8 cellular contexts compared by ENCODE assay signal in the genomic region with DNA sequence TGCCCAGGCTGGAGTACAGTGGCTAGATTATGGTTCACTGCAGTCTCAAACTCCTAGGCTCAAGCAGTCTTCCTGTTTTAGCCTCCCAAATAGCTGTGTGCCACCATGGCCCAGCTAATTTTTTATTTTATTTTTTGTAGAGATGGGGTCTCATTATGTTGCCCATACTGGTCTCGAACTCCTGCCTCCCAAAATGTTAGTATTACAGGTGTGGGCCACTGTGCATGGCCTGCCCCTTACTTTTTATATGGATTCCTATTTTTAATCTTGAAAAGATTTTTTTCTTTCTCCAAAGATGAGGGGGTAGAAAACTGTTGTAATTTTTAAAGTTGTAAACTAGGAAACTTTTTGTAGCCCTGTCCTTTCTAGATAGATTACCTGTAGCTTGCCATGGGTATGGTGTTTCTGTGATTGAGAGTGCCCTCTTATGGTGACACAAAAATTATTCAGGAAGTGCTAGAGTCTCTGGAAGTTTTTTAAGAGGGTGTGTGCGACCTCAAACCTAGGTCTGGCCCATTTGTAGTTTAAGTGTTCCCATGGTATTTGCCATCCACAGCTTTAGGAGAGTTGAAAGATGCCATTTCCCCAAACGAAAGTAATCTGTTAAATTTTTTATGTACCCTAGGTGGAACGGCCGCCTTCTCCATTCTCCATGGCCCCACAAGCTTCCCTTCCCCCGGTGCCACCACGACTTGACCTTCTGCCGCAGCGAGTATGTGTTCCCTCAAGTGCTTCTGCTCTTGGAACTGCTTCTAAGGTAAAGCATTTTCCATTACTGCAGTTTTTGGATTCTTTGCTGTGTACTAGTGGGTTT. TPM values are rescaled to one million over a fixed set of nuclear protein-coding genes. Genes with fewer than 3 reads are reported as not detected.
DNase-seq lines count a peak whose midpoint lies in the region; ATAC-seq and TF ChIP-seq lines count a peak whose summit lies in the region.

No MANE protein-coding gene starts in this region.

- H3K9ac ChIP-seq in OCI-LY3 (ENCODE audit: low read length) = no peak overlapping the region

- peaks cover 11% of the 10 kb centered on the region for H4K20me1 ChIP-seq in GM23338 (replicated peaks; ENCODE audit: insufficient read depth)
- H4K20me1 ChIP-seq in OCI-LY3 (ENCODE audit: insufficient read depth, low read length) = no peaks in the 10 kb centered on the region

- H3K9me3 ChIP-seq in OCI-LY3 (ENCODE audit: insufficient read depth, low read length) = no peaks in the 10 kb centered on the region
- no peaks in the 10 kb centered on the region for H3K9me3 ChIP-seq in mucosa of descending colon

- intact Hi-C loops in mucosa of descending colon (cut with DNase I, micrococcal nuclease) = no loop called here

- H3K27me3 ChIP-seq in GM23338 (ENCODE audit: insufficient read depth) (no peaks in the 10 kb centered on the region), OCI-LY3 (ENCODE audit: low read depth, low read length) (no peaks in the 10 kb centered on the region)

- no peak overlapping the region for H3K4me3 Mint-ChIP-seq in GM23338

- no peaks in the 10 kb centered on the region for H3K4me1 Mint-ChIP-seq in GM23338

- TF ChIP-seq CTCF in GM23338 (conservative IDR thresholded peaks at IDR 0.05; ENCODE audit: low read depth in 2 of 2) (peak; percentile 59 to 60), OCI-LY3 (IDR thresholded peaks at IDR 0.05; ENCODE audit: low read depth, low read length) (peak; percentile 79), mucosa of descending colon (IDR thresholded peaks at IDR 0.05) (no peak)

- ATAC-seq in GM23338 (peak; percentile 89), mucosa of descending colon (peak; percentile 67), GM19452 (IDR thresholded peaks at IDR 0.05; ENCODE audit: unreplicated experiment) (no peak)

- peaks cover 6% of the 10 kb centered on the region for H3K27me3 Mint-ChIP-seq in GM23338 (ENCODE audit: insufficient read depth, low read depth, poor library complexity)

- H3K4me1 ChIP-seq in GM23338 (ENCODE audit: insufficient read depth) = no peaks in the 10 kb centered on the region
- H3K4me1 ChIP-seq in OCI-LY3 (ENCODE audit: low read length) = peaks cover 4% of the 10 kb centered on the region; the same call in 1 of the 2 replicates
- no peaks in the 10 kb centered on the region for H3K4me1 ChIP-seq in mucosa of descending colon (ENCODE audit: low read depth)

- H3K27ac ChIP-seq in GM23338 (ENCODE audit: low read depth) = peak overlapping the region; percentile 72
- H3K27ac ChIP-seq in OCI-LY3 (ENCODE audit: low read length) = no peak overlapping the region

- peak; percentile 19 for DNase-seq in DMS 273 (lab: John Stamatoyannopoulos, UW; ENCODE audit: unreplicated experiment)
- DNase-seq in DMS 273 treated with DMSO at 0.1 percent for 48 hours (lab: John Stamatoyannopoulos, UW) = no peak
- peak; percentile 58 for DNase-seq in GM23338 (ENCODE audit: low spot score)
- peak; percentile 63 for DNase-seq in dermis blood vessel endothelial cell
- DNase-seq in mucosa of descending colon = peak in 1 of 3 donors; percentile 25
- no peak for DNase-seq in NCI-H2107 treated with DMSO at 0.1 percent for 48 hours (lab: John Stamatoyannopoulos, UW; ENCODE audit: unreplicated experiment)

- no peaks in the 10 kb centered on the region for H3K9me2 ChIP-seq in GM23338 (ENCODE audit: insufficient read depth)

- H3K79me2 ChIP-seq in GM23338 (replicated peaks; ENCODE audit: insufficient read depth) (no peaks in the 10 kb centered on the region; the same call in none of the 2 replicates), OCI-LY3 (ENCODE audit: low read length) (no peaks in the 10 kb centered on the region)

- H2AFZ ChIP-seq in GM23338 (no peak overlapping the region), OCI-LY3 (ENCODE audit: low read depth, low read length) (no peak overlapping the region)

- no peak overlapping the region for H3K4me2 ChIP-seq in GM23338
- H3K4me2 ChIP-seq in OCI-LY3 (ENCODE audit: low read length) = no peak overlapping the region

- H3K27ac Mint-ChIP-seq in GM23338 = no peak overlapping the region

- no peak overlapping the region for H3K4me3 ChIP-seq in GM23338
- no peak overlapping the region for H3K4me3 ChIP-seq in OCI-LY3 (ENCODE audit: low read length)
- no peak overlapping the region for H3K4me3 ChIP-seq in mucosa of descending colon

- H3F3A ChIP-seq in GM23338 (replicated peaks; ENCODE audit: low read depth) = 0 out of 2 replicates have a peak, but pooled peaks cover 3% of the 10 kb centered on the region

- peaks cover 55% of the 10 kb centered on the region for H3K36me3 Mint-ChIP-seq in GM23338 (ENCODE audit: low read depth)

- H3K9me3 Mint-ChIP-seq in GM23338 = no peaks in the 10 kb centered on the region; the same call in 2 of the 3 replicates

- H3K36me3 ChIP-seq in GM23338 (ENCODE audit: insufficient read depth) = peaks cover 37% of the 10 kb centered on the region
- peaks cover 38% of the 10 kb centered on the region for H3K36me3 ChIP-seq in OCI-LY3 (replicated peaks; ENCODE audit: low read depth, low read length)
- no peaks in the 10 kb centered on the region for H3K36me3 ChIP-seq in mucosa of descending colon (ENCODE audit: low read depth)

TF ChIP-seq in GM23338, 12 proteins besides CTCF, POLR2A, EP300 and RAD21 (continues in another document):
- no peak for TF ChIP-seq JUNB (IDR thresholded peaks at IDR 0.05; ENCODE audit: unreplicated experiment)
- no peak for TF ChIP-seq ZNF331 (CRISPR knock-in tag; IDR thresholded peaks at IDR 0.05; ENCODE audit: low read depth)
- TF ChIP-seq EZH2 (IDR thresholded peaks at IDR 0.05; ENCODE audit: low read depth, unreplicated experiment) = no peak
- TF ChIP-seq, protein P1, sequence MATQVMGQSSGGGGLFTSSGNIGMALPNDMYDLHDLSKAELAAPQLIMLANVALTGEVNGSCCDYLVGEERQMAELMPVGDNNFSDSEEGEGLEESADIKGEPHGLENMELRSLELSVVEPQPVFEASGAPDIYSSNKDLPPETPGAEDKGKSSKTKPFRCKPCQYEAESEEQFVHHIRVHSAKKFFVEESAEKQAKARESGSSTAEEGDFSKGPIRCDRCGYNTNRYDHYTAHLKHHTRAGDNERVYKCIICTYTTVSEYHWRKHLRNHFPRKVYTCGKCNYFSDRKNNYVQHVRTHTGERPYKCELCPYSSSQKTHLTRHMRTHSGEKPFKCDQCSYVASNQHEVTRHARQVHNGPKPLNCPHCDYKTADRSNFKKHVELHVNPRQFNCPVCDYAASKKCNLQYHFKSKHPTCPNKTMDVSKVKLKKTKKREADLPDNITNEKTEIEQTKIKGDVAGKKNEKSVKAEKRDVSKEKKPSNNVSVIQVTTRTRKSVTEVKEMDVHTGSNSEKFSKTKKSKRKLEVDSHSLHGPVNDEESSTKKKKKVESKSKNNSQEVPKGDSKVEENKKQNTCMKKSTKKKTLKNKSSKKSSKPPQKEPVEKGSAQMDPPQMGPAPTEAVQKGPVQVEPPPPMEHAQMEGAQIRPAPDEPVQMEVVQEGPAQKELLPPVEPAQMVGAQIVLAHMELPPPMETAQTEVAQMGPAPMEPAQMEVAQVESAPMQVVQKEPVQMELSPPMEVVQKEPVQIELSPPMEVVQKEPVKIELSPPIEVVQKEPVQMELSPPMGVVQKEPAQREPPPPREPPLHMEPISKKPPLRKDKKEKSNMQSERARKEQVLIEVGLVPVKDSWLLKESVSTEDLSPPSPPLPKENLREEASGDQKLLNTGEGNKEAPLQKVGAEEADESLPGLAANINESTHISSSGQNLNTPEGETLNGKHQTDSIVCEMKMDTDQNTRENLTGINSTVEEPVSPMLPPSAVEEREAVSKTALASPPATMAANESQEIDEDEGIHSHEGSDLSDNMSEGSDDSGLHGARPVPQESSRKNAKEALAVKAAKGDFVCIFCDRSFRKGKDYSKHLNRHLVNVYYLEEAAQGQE (IDR thresholded peaks at IDR 0.05; ENCODE audit: unreplicated experiment) = no peak

RNA-seq across cellular contexts. Expression of a gene that starts 32.4 kb away (rescaled TPM):
- 79.5 and 139 TPM in 2 replicates for total RNA-seq in GM23338 (2014; rRNA removed; shearing (Covaris generic))
- polyA plus RNA-seq in GM23338 (2016; fragmentation: Nextera tagmentation; extraction: Ambion mirVana) = 7.8 and 8.9 TPM in 2 replicates
- total RNA-seq in dermis blood vessel endothelial cell = 1,172 and 1,718 TPM in 2 replicates
- total RNA-seq in mucosa of descending colon = 100 to 1,000 TPM in 1 of 3 donors, 10 to 100 TPM in 1, 1 to 10 TPM in 1; 9.7 to 186 (median 32.5) TPM

RNA-seq across cellular contexts. Expression of a gene that starts 49.8 kb away (rescaled TPM):
- total RNA-seq in GM23338 (2014; rRNA removed; shearing (Covaris generic)) = 53.6 and 58.3 TPM in 2 replicates
- 28.7 and 31.8 TPM in 2 replicates for polyA plus RNA-seq in GM23338 (2016; fragmentation: Nextera tagmentation; extraction: Ambion mirVana)
- 3.2 and 16.8 TPM in 2 replicates for total RNA-seq in dermis blood vessel endothelial cell
- total RNA-seq in mucosa of descending colon = 10 to 100 TPM; 20.7 to 24.7 (median 23.7) TPM

RNA-seq across cellular contexts. Expression of a gene that starts 56.1 kb away (rescaled TPM):
- total RNA-seq in GM23338 (2014; rRNA removed; shearing (Covaris generic)) = 1.9 and 3.0 TPM in 2 replicates
- polyA plus RNA-seq in GM23338 (2016; fragmentation: Nextera tagmentation; extraction: Ambion mirVana) = 1.8 and 1.9 TPM in 2 replicates
- total RNA-seq in dermis blood vessel endothelial cell (60.2 and 127 TPM in 2 replicates), mucosa of descending colon (10 to 100 TPM in 1 of 3 donors, 1 to 10 TPM in 2; 5.1 to 13.9 (median 9.3) TPM)

Comparison
In these comparisons a context has a peak if more than half of its experiments do, and no peak if none do; other contexts are left out.
1. DNase-seq: peak in DMS 273 (single experiment), GM23338 (single experiment) and dermis blood vessel endothelial cell (single experiment); none in DMS 273 treated with DMSO at 0.1 percent for 48 hours (single experiment) and NCI-H2107 treated with DMSO at 0.1 percent for 48 hours (single experiment).